In the genomic region with DNA sequence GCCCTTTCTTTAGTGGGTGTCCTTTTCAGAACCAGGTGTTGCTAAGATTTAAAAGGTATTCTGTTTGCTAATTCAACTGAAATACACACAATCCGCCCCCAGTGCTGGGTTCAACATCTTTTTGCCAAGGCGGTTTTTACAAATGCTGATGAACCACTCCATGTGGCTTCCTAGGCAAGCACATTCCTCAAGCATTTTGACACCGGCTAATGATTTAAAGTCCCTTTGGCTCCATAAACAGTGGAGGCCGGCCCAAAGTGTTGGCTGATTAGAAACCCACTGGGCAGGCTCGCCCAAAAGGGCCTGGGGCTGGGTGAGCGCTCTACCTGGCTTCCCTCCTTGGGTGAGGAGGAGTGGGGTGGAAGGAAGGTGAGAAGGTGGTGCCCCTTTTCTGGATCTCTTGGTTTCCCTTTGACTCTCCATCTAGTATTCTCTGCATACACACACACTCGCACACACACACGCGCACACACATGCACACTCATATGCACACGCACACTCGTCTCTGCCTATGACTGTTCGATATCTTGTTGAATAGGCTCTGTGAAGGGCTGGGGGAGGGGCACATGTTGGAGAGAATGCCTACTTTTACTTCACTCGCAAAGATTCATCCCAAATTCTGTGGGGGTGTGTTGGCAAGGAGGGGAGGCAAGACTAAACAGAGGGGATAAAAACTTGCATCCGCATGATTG, we compare ENCODE assay signal across 9 cellular contexts.
DNase-seq lines count a peak whose midpoint lies in the region; TF ChIP-seq lines count a peak whose summit lies in the region.
"Had no signal": no experiment of that assay in that cellular context is flagged by ENCODE, and none has a peak within 500 bp of the region (broad histone marks: within the 10 kb centered on the region; RNA-seq: fewer than 3 reads in every experiment).

No MANE protein-coding gene starts in this region.

- H3K36me3 ChIP-seq in suprapubic skin = no peaks in the 10 kb centered on the region

- H3K4me3 ChIP-seq in suprapubic skin = peak overlapping the region; percentile 44

- WGBS in suprapubic skin = 25% methylated on average over 13 of the region's 14 CpGs

- no peak for TF ChIP-seq POLR2A in suprapubic skin (IDR thresholded peaks at IDR 0.05)

- peak; percentile 47 for DNase-seq in DMS 273 (lab: John Stamatoyannopoulos, UW; ENCODE audit: unreplicated experiment)
- DNase-seq in DMS 273 treated with DMSO at 0.1 percent for 48 hours (lab: John Stamatoyannopoulos, UW) = no peak
- DNase-seq in astrocyte of the hippocampus (ENCODE audit: low read depth, low spot score) = peak; percentile 32
- DNase-seq in left kidney (ENCODE audit: low read depth, low spot score) = peak; percentile 63
- DNase-seq in suprapubic skin (ENCODE audit: low spot score in 2 of 2) = no peak
- no peak for DNase-seq in OCI-M1 (lab: John Stamatoyannopoulos, UW)
- DNase-seq in NCI-H1105 (lab: John Stamatoyannopoulos, UW) = no peak
- DNase-seq in NCI-H1694 treated with DMSO at 0.1 percent for 48 hours (lab: John Stamatoyannopoulos, UW) = no peak

- no peak overlapping the region for H3K27ac ChIP-seq in suprapubic skin
- H3K27ac ChIP-seq: 22Rv1 had no signal

- no peaks in the 10 kb centered on the region for H3K9me3 ChIP-seq in suprapubic skin

- peaks cover 15% of the 10 kb centered on the region for H3K4me1 ChIP-seq in suprapubic skin

- H3K27me3 ChIP-seq in suprapubic skin = no peaks in the 10 kb centered on the region

- no peak for TF ChIP-seq CTCF in suprapubic skin (IDR thresholded peaks at IDR 0.05)

- no peak for TF ChIP-seq EP300 in suprapubic skin (IDR thresholded peaks at IDR 0.05)

Comparison
In these comparisons a context has a peak if more than half of its experiments do, and no peak if none do; other contexts are left out.
1. DNase-seq: peak in DMS 273 (single experiment), astrocyte of the hippocampus (single experiment) and left kidney (single experiment); none in DMS 273 treated with DMSO at 0.1 percent for 48 hours (single experiment), suprapubic skin (0 of 2), OCI-M1 (single experiment), NCI-H1105 (single experiment) and NCI-H1694 treated with DMSO at 0.1 percent for 48 hours (single experiment).